In the genomic region with DNA sequence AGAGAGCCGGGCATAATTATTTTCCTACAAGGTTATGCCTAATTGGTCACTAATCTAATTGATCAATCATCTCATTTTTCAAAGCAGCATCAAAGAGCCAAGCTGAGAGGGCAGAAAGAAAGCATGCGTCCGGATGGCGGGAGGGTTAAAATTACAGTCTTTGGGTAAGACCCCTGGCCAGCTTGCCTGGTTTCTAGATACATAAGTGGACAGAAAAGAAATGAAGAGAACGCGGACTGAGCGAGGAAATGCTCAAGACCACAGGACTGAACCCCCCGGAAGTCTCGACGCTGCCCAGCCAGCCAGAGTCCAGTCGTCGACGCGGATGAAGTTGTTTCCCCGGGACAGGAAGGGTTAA, we compare ENCODE assay signal across 11 cellular contexts.
A peak's percentile ranks its signal among the peaks of the same experiment; 100 is the strongest.
DNase-seq lines count a peak whose midpoint lies in the region; ATAC-seq, FAIRE-seq and TF ChIP-seq lines count a peak whose summit lies in the region.
"Had no signal": no experiment of that assay in that cellular context is flagged by ENCODE, and none has a peak within 500 bp of the region (broad histone marks: within the 10 kb centered on the region; RNA-seq: fewer than 3 reads in every experiment).

No MANE protein-coding gene starts in this region.

- no peaks in the 10 kb centered on the region for H4K20me1 ChIP-seq in hepatocyte (ENCODE audit: insufficient read depth, poor library complexity, severe bottlenecking)

- no peak overlapping the region for H3K4me3 Mint-ChIP-seq in T-cell

- no peaks in the 10 kb centered on the region for H3K9me2 ChIP-seq in hepatocyte (replicated peaks; ENCODE audit: insufficient read depth)

- WGBS in hepatocyte (ENCODE audit: low lambda C conversion rate, missing lambda C conversion rate): 4% methylated on average over 15 of the region's 15 CpGs
- 1 to 2% (median 2%) methylated on average over 15 of the region's 15 CpGs for WGBS in psoas muscle, 3 donors

- peak overlapping the region; percentile 48 for H3K9ac ChIP-seq in ES-I3 (ENCODE audit: low read depth, low read length)

- CTCF ChIA-PET in T-cell (lab: Charles Lee): interaction anchor here in 1 of 2 donors (0.7 kb wide), 1 partner anchor 1340 kb away, joined by 3 read pairs; no protein-coding TSS in a partner anchor

- H3K4me1 Mint-ChIP-seq in T-cell: peaks cover 0 to 6% (median 2%) of the 10 kb centered on the region in 3 donors

- H3K4me2 ChIP-seq in hepatocyte: peak overlapping the region; percentile 95

- peaks cover 0 to 8% (median 0%) of the 10 kb centered on the region in 3 donors for H3K9me3 Mint-ChIP-seq in T-cell

- intact Hi-C loops in psoas muscle (cut with DNase I): no loop called here

- no peaks in the 10 kb centered on the region for H3K79me2 ChIP-seq in hepatocyte

- TF ChIP-seq CTCF in hepatocyte (IDR thresholded peaks at IDR 0.05; ENCODE audit: poor library complexity) (no peak), psoas muscle (IDR thresholded peaks at IDR 0.05) (no peak)

- H3K4me3 ChIP-seq in hepatocyte: peak overlapping the region; percentile 42
- H3K4me3 ChIP-seq in psoas muscle: peak overlapping the region; percentile 57

- H3K4me1 ChIP-seq in ES-I3 (ENCODE audit: insufficient read depth, low read length) (peaks cover 6% of the 10 kb centered on the region; the same call in 1 of the 2 replicates), hepatocyte (ENCODE audit: insufficient read depth) (peaks cover 7% of the 10 kb centered on the region), psoas muscle (peaks cover 19% of the 10 kb centered on the region)

- H3K27ac Mint-ChIP-seq in T-cell: no peak overlapping the region

- no peaks in the 10 kb centered on the region for H3K36me3 Mint-ChIP-seq in T-cell

- peak overlapping the region; percentile 19 for H2AFZ ChIP-seq in hepatocyte

- DNase-seq in NCI-H1105 treated with DMSO at 0.1 percent for 48 hours (lab: John Stamatoyannopoulos, UW): peak; percentile 40
- no peak for DNase-seq in hepatocyte (ENCODE audit: low spot score)
- no peak for DNase-seq in psoas muscle
- no peak for DNase-seq in stimulated activated CD4-positive, alpha-beta T cell treated with anti-CD3 and anti-CD28 coated beads, Interleukin-4, amount 100 ng/mL, for 24 hours
- no peak for DNase-seq in frontal cortex (ENCODE audit: low spot score in 2 of 2)
- no peak for DNase-seq in T-cell
- DNase-seq: midbrain; NCI-H2029; stimulated activated CD4-positive, alpha-beta T cell treated with anti-CD3 and anti-CD28 coated beads, Interleukin-1b, Interleukin-23, amount 100 ng/mL, for 48 hours had no signal

- no peak for FAIRE-seq in frontal cortex (lab: Jason Lieb, UNC)

- H3K27me3 ChIP-seq in hepatocyte: peaks cover 80% of the 10 kb centered on the region
- H3K27me3 ChIP-seq in psoas muscle (ENCODE audit: insufficient read depth in 3 of 3, low read length in 2 of 3): peaks cover 0 to 52% (median 16%) of the 10 kb centered on the region in 3 donors

- ATAC-seq in psoas muscle: no peak
- ATAC-seq in T-cell (replicated peaks in 1 of 4): no peak
- no peak for ATAC-seq in HG02763 (IDR thresholded peaks at IDR 0.05; ENCODE audit: unreplicated experiment)

- POLR2A ChIA-PET in T-cell (lab: Charles Lee): no interaction called here

- H3K27me3 Mint-ChIP-seq in T-cell: peaks cover 36 to 42% of the 10 kb centered on the region in 2 donors

- H3K36me3 ChIP-seq in ES-I3 (ENCODE audit: insufficient read depth, low read length) (no peaks in the 10 kb centered on the region), hepatocyte (replicated peaks; ENCODE audit: insufficient read depth, low read depth) (no peaks in the 10 kb centered on the region), psoas muscle (ENCODE audit: insufficient read depth in 1 of 2, low read depth in 1 of 2) (no peaks in the 10 kb centered on the region)

- no peak overlapping the region for H3K27ac ChIP-seq in hepatocyte
- no peak overlapping the region for H3K27ac ChIP-seq in psoas muscle

- H3K9me3 ChIP-seq in ES-I3 (ENCODE audit: control insufficient read depth, insufficient read depth, low read length) (no peaks in the 10 kb centered on the region), hepatocyte (ENCODE audit: low read depth) (no peaks in the 10 kb centered on the region), psoas muscle (no peaks in the 10 kb centered on the region)
